ENCODE assay signal across 13 cellular contexts in genomic region chr6:27168586-27169443, GRCh38.
DNase-seq lines count a peak whose midpoint lies in the region; ATAC-seq and TF ChIP-seq lines count a peak whose summit lies in the region.
"Had no signal": no experiment of that assay in that cellular context is flagged by ENCODE, and none has a peak within 500 bp of the region (broad histone marks: within the 10 kb centered on the region; RNA-seq: fewer than 3 reads in every experiment).

No MANE protein-coding gene starts in this region.

- H3K18ac ChIP-seq in mesenchymal stem cell (ENCODE audit: low read depth in 1 of 2, low read length in 2 of 2) = no peak overlapping the region

- no peak overlapping the region for H3K14ac ChIP-seq in mesenchymal stem cell (ENCODE audit: low read length in 2 of 2)

- DNase-seq in Caki2 (ENCODE audit: low read depth) = peak; percentile 29
- peak; percentile 47 for DNase-seq in NCI-H226
- DNase-seq in cardiac fibroblast (ENCODE audit: low read depth in 2 of 2) = peak; percentile 48 to 83
- peak; percentile 73 for DNase-seq in mesenchymal stem cell
- DNase-seq in tibial nerve (ENCODE audit: low spot score in 2 of 2) = no peak
- DNase-seq in ovary = no peak
- DNase-seq: activated CD4-positive, alpha-beta T cell treated with anti-CD3 and anti-CD28 coated beads, Interleukin-2, amount 50 U/mL, for 48 hours; activated naive CD4-positive, alpha-beta T cell treated with anti-CD3 and anti-CD28 coated beads, Interleukin-2, amount 10 ng/mL, durations not matched to agents 7 days and 5 days; H9; NCI-H446 had no signal

- no peak for TF ChIP-seq POLR2A in tibial nerve (IDR thresholded peaks at IDR 0.05)
- TF ChIP-seq POLR2A in ovary (IDR thresholded peaks at IDR 0.05) = no peak

- 42% methylated on average over 5 of the region's 5 CpGs for WGBS in mesenchymal stem cell
- WGBS in tibial nerve, 2 donors = 63 to 68% methylated on average over 5 of the region's 5 CpGs
- WGBS in ovary, 3 donors = 68% methylated on average over 5 of the region's 5 CpGs

- H3K27ac ChIP-seq in mesenchymal stem cell (ENCODE audit: low read length, poor library complexity, severe bottlenecking) (peak overlapping the region; percentile 64), tibial nerve (no peak overlapping the region), ovary (no peak overlapping the region)

- no peak overlapping the region for H2AK5ac ChIP-seq in mesenchymal stem cell (ENCODE audit: low read length, severe bottlenecking)

- H3K4me1 ChIP-seq in mesenchymal stem cell (ENCODE audit: control insufficient read depth, insufficient read depth, low read depth, low read length) (peaks cover 2% of the 10 kb centered on the region), tibial nerve (no peaks in the 10 kb centered on the region), ovary (ENCODE audit: insufficient read depth) (no peaks in the 10 kb centered on the region)

- ATAC-seq in HG03571 (IDR thresholded peaks at IDR 0.05; ENCODE audit: unreplicated experiment) = no peak
- no peak for ATAC-seq in GM18520 (IDR thresholded peaks at IDR 0.05; ENCODE audit: unreplicated experiment)
- ATAC-seq: sciatic nerve had no signal

- in situ Hi-C loops in Caki2 (cut with HindIII; ENCODE audit: low pct_unique_long_range_greater_than_20kb, low sequenced_read_pairs) = loop anchor here (10.0 to 25.0 kb wide), 2 partner anchors 436 to 718 kb away; a partner anchor contains a TSS

- H4K91ac ChIP-seq in mesenchymal stem cell (ENCODE audit: low read length) = no peak overlapping the region

- no peak overlapping the region for H2BK5ac ChIP-seq in mesenchymal stem cell (ENCODE audit: low read depth, low read length, poor library complexity, severe bottlenecking)

- H3K4ac ChIP-seq in mesenchymal stem cell (ENCODE audit: low read depth in 1 of 2, low read length in 2 of 2) = no peak overlapping the region

- TF ChIP-seq CTCF in cardiac fibroblast (IDR thresholded peaks at IDR 0.05; ENCODE audit: low read depth, low read length) (no peak), tibial nerve (IDR thresholded peaks at IDR 0.05) (no peak), ovary (IDR thresholded peaks at IDR 0.05) (no peak)

- no peaks in the 10 kb centered on the region for H3K79me1 ChIP-seq in mesenchymal stem cell (replicated peaks; ENCODE audit: low read length, poor library complexity, severe bottlenecking)

- H3K4me3 ChIP-seq in cardiac fibroblast (replicated peaks in 1 of 2; ENCODE audit: low read depth in 2 of 2, low read length in 2 of 2) = no peak overlapping the region
- peak overlapping the region in 1 of 2 experiments; percentile 26 for H3K4me3 ChIP-seq in mesenchymal stem cell (ENCODE audit: insufficient read depth in 1 of 2, low read depth in 1 of 2, low read length in 2 of 2)
- no peak overlapping the region for H3K4me3 ChIP-seq in tibial nerve
- no peak overlapping the region for H3K4me3 ChIP-seq in ovary

- no peaks in the 10 kb centered on the region for H3K27me3 ChIP-seq in mesenchymal stem cell (ENCODE audit: control insufficient read depth in 1 of 2, insufficient read depth in 1 of 2, low read length in 2 of 2)
- H3K27me3 ChIP-seq in tibial nerve = no peaks in the 10 kb centered on the region
- no peaks in the 10 kb centered on the region for H3K27me3 ChIP-seq in ovary

- H3K9me3 ChIP-seq in mesenchymal stem cell (ENCODE audit: control insufficient read depth, low read length) = no peaks in the 10 kb centered on the region
- no peaks in the 10 kb centered on the region for H3K9me3 ChIP-seq in tibial nerve
- H3K9me3 ChIP-seq in ovary = no peaks in the 10 kb centered on the region

- intact Hi-C loops in ovary (cut with DNase I) = no loop called here

- H3K23ac ChIP-seq in mesenchymal stem cell (ENCODE audit: low read length in 2 of 2) = no peak overlapping the region

- no peak overlapping the region for H2BK120ac ChIP-seq in mesenchymal stem cell (ENCODE audit: low read depth, low read length)

- H3K9ac ChIP-seq in mesenchymal stem cell (ENCODE audit: low read length) = peak overlapping the region; percentile 37

- H3K4me2 ChIP-seq in mesenchymal stem cell (ENCODE audit: low read length, poor library complexity, severe bottlenecking) = peak overlapping the region; percentile 7

- no peak overlapping the region for H4K8ac ChIP-seq in mesenchymal stem cell (ENCODE audit: low read length)

- H2BK15ac ChIP-seq in mesenchymal stem cell (ENCODE audit: low read depth, poor library complexity, severe bottlenecking) = no peak overlapping the region

- H3K36me3 ChIP-seq in mesenchymal stem cell (ENCODE audit: control insufficient read depth in 1 of 2, insufficient read depth in 2 of 2, low read depth in 1 of 2, low read length in 2 of 2) (no peaks in the 10 kb centered on the region), tibial nerve (no peaks in the 10 kb centered on the region), ovary (no peaks in the 10 kb centered on the region)

- H2BK12ac ChIP-seq in mesenchymal stem cell (ENCODE audit: low read length in 2 of 2) = no peak overlapping the region

- H2AFZ ChIP-seq in mesenchymal stem cell (ENCODE audit: low read depth, low read length) = no peak overlapping the region

- TF ChIP-seq EP300 in tibial nerve (IDR thresholded peaks at IDR 0.05) (no peak), ovary (IDR thresholded peaks at IDR 0.05) (no peak)

Comparison
In these comparisons a context has a peak if more than half of its experiments do, and no peak if none do; other contexts are left out.
1. DNase-seq: peak in Caki2 (single experiment), NCI-H226 (single experiment), cardiac fibroblast (2 of 2) and mesenchymal stem cell (single experiment); none in tibial nerve (0 of 2) and ovary (0 of 5).